Comparison of ENCODE assay signal across 8 cellular contexts in the genomic region with DNA sequence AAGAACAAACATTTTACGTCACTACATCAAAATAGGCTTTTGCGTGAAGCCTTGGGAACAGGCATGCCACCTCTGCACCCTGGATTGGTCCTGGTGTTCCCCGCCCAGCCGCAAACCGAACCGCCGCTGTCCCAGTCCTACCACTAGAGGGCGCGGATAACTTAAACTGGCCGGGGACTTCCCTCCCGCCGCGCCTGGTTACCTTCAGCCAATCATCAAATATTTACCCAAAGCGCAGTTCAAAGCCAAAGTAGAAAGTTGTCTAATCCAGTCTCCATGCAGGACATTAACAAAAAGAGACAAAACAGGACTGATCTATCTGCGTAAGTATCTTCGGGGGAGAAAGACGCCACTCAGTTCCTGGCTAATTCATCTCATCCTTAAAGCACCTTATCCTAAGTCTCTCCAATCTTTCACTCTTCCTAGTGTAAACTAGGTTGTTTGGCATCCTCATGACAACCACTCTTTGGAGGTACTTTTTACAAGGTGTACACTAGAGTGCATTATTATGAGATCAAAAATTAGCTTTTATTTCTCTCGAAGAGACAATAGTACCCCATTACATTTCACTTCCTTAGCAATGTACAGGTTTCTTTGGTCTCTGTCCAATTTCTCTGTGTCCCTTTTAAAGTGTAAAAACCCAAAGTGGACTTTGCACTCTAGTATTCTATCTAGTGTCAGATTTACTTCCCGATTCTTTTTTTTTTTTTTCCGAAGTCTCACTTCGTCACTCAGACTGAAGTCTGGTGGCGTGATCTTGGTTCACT. TPM values are rescaled to one million over a fixed set of nuclear protein-coding genes. Genes with fewer than 3 reads are reported as not detected.
DNase-seq lines count a peak whose midpoint lies in the region; ATAC-seq, FAIRE-seq and TF ChIP-seq lines count a peak whose summit lies in the region.

No MANE protein-coding gene starts in this region.

- peak; percentile 96 for DNase-seq in CD1c-positive myeloid dendritic cell (ENCODE audit: extremely low spot score)
- peak; percentile 81 for DNase-seq in NCI-H345 treated with DMSO at 0.1 percent for 48 hours (lab: John Stamatoyannopoulos, UW; ENCODE audit: unreplicated experiment)
- DNase-seq in activated CD4-positive, CD25-positive, alpha-beta regulatory T cell (lab: John Stamatoyannopoulos, UW), result peak; percentile 66 to 74 (median 70)
- peak; percentile 73 for DNase-seq in bronchial epithelial cell (ENCODE audit: low read depth)
- DNase-seq in islet precursor cell, result peak; percentile 92
- DNase-seq in stimulated activated CD4-positive, alpha-beta T cell treated with anti-CD3 and anti-CD28 coated beads, Interleukin-12 subunit alpha, Interleukin-12 subunit beta, amount 100 ng/mL, for 24 hours (ENCODE audit: low read depth in 2 of 2), result peak; percentile 73 to 78

- H3K4me1 ChIP-seq in HEK293 (ENCODE audit: control insufficient read depth, insufficient read depth, low read length), result no peaks in the 10 kb centered on the region

- no peaks in the 10 kb centered on the region for H3K36me3 ChIP-seq in HEK293 (ENCODE audit: control insufficient read depth in 2 of 2, insufficient read depth in 1 of 2, low read length in 2 of 2)
- H3K36me3 ChIP-seq in bronchial epithelial cell (ENCODE audit: control insufficient read depth, insufficient read depth, low read length), result no peaks in the 10 kb centered on the region

- CTCF ChIA-PET in HEK293 (lab: Yijun Ruan, JAX), result interaction anchor here (0.5 to 2.6 kb wide), 32 partner anchors 8 to 1009 kb away, joined by 3 to 22 read pairs (median 4); a partner anchor contains a TSS

- TF ChIP-seq CTCF in HEK293 (tag by site-specific recombination; IDR thresholded peaks at IDR 0.05) (peak; percentile 68), bronchial epithelial cell (IDR thresholded peaks at IDR 0.05; ENCODE audit: insufficient read depth, low read length, severe bottlenecking) (peak; percentile 90)

- H3K27me3 ChIP-seq in bronchial epithelial cell (ENCODE audit: control insufficient read depth, insufficient read depth, low read length), result no peaks in the 10 kb centered on the region

- H3K9me3 ChIP-seq in HEK293 (ENCODE audit: control insufficient read depth, insufficient read depth, low read depth, low read length), result no peaks in the 10 kb centered on the region

- no peak overlapping the region for H3K27ac ChIP-seq in HEK293 (ENCODE audit: extremely low read depth, low read depth, low read length)

- no peak for ATAC-seq in GM21367 (IDR thresholded peaks at IDR 0.05; ENCODE audit: unreplicated experiment)

- POLR2A ChIA-PET in HEK293 (lab: Yijun Ruan, JAX), result no interaction called here

- H3K4me3 ChIP-seq in HEK293 (ENCODE audit: low read depth, low read length) (no peak overlapping the region), bronchial epithelial cell (ENCODE audit: low read depth, low read length) (no peak overlapping the region)

- FAIRE-seq in bronchial epithelial cell (lab: Jason Lieb, UNC), result no peak

TF ChIP-seq in HEK293, 187 proteins besides CTCF, POLR2A, EP300 and RAD21 (continues in another document):
- TF ChIP-seq ZBTB17 (tag by site-specific recombination; IDR thresholded peaks at IDR 0.05) (peak; percentile 55), TCF7L2 (IDR thresholded peaks at IDR 0.05; ENCODE audit: borderline replicate concordance, low read depth, low read length) (peak; percentile 37; the same call in 1 of the 2 replicates), KLF8 (tag by site-specific recombination; IDR thresholded peaks at IDR 0.05) (no peak), SP2 (tag by site-specific recombination; IDR thresholded peaks at IDR 0.05) (peak; percentile 37; the same call in 1 of the 2 replicates), ZNF707 (tag by site-specific recombination; IDR thresholded peaks at IDR 0.05) (no peak), SP7 (tag by site-specific recombination; IDR thresholded peaks at IDR 0.05) (no peak), ZNF248 (tag by site-specific recombination; IDR thresholded peaks at IDR 0.05) (no peak), ZNF121 (tag by site-specific recombination; IDR thresholded peaks at IDR 0.05) (no peak), KLF16 (tag by site-specific recombination; IDR thresholded peaks at IDR 0.05) (no peak), ZNF2 (tag by site-specific recombination; IDR thresholded peaks at IDR 0.05) (peak; percentile 37; the same call in 1 of the 2 replicates), ZFP37 (tag by site-specific recombination; IDR thresholded peaks at IDR 0.05) (0 out of 2 replicates have a peak, but pooled peaks have one; percentile 30), ZEB2 (tag by site-specific recombination; IDR thresholded peaks at IDR 0.05) (peak; percentile 40; the same call in 1 of the 2 replicates)
- TF ChIP-seq, protein P1, sequence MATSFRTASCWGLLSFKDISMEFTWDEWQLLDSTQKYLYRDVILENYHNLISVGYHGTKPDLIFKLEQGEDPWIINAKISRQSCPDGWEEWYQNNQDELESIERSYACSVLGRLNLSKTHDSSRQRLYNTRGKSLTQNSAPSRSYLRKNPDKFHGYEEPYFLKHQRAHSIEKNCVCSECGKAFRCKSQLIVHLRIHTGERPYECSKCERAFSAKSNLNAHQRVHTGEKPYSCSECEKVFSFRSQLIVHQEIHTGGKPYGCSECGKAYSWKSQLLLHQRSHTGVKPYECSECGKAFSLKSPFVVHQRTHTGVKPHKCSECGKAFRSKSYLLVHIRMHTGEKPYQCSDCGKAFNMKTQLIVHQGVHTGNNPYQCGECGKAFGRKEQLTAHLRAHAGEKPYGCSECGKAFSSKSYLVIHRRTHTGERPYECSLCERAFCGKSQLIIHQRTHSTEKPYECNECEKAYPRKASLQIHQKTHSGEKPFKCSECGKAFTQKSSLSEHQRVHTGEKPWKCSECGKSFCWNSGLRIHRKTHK (tag by site-specific recombination; IDR thresholded peaks at IDR 0.05), result no peak
- TF ChIP-seq, protein P2, sequence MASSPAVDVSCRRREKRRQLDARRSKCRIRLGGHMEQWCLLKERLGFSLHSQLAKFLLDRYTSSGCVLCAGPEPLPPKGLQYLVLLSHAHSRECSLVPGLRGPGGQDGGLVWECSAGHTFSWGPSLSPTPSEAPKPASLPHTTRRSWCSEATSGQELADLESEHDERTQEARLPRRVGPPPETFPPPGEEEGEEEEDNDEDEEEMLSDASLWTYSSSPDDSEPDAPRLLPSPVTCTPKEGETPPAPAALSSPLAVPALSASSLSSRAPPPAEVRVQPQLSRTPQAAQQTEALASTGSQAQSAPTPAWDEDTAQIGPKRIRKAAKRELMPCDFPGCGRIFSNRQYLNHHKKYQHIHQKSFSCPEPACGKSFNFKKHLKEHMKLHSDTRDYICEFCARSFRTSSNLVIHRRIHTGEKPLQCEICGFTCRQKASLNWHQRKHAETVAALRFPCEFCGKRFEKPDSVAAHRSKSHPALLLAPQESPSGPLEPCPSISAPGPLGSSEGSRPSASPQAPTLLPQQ (tag by site-specific recombination; IDR thresholded peaks at IDR 0.05), result peak; percentile 31; the same call in 1 of the 2 replicates
- TF ChIP-seq, protein P3, sequence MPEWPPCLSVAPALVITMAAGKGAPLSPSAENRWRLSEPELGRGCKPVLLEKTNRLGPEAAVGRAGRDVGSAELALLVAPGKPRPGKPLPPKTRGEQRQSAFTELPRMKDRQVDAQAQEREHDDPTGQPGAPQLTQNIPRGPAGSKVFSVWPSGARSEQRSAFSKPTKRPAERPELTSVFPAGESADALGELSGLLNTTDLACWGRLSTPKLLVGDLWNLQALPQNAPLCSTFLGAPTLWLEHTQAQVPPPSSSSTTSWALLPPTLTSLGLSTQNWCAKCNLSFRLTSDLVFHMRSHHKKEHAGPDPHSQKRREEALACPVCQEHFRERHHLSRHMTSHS (tag by site-specific recombination; IDR thresholded peaks at IDR 0.05), result no peak
- TF ChIP-seq, protein P4, sequence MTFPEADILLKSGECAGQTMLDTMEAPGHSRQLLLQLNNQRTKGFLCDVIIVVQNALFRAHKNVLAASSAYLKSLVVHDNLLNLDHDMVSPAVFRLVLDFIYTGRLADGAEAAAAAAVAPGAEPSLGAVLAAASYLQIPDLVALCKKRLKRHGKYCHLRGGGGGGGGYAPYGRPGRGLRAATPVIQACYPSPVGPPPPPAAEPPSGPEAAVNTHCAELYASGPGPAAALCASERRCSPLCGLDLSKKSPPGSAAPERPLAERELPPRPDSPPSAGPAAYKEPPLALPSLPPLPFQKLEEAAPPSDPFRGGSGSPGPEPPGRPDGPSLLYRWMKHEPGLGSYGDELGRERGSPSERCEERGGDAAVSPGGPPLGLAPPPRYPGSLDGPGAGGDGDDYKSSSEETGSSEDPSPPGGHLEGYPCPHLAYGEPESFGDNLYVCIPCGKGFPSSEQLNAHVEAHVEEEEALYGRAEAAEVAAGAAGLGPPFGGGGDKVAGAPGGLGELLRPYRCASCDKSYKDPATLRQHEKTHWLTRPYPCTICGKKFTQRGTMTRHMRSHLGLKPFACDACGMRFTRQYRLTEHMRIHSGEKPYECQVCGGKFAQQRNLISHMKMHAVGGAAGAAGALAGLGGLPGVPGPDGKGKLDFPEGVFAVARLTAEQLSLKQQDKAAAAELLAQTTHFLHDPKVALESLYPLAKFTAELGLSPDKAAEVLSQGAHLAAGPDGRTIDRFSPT (tag by site-specific recombination; IDR thresholded peaks at IDR 0.05), result peak; percentile 35; the same call in 1 of the 2 replicates
- TF ChIP-seq, protein P5, sequence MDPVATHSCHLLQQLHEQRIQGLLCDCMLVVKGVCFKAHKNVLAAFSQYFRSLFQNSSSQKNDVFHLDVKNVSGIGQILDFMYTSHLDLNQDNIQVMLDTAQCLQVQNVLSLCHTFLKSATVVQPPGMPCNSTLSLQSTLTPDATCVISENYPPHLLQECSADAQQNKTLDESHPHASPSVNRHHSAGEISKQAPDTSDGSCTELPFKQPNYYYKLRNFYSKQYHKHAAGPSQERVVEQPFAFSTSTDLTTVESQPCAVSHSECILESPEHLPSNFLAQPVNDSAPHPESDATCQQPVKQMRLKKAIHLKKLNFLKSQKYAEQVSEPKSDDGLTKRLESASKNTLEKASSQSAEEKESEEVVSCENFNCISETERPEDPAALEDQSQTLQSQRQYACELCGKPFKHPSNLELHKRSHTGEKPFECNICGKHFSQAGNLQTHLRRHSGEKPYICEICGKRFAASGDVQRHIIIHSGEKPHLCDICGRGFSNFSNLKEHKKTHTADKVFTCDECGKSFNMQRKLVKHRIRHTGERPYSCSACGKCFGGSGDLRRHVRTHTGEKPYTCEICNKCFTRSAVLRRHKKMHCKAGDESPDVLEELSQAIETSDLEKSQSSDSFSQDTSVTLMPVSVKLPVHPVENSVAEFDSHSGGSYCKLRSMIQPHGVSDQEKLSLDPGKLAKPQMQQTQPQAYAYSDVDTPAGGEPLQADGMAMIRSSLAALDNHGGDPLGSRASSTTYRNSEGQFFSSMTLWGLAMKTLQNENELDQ (tag by site-specific recombination; IDR thresholded peaks at IDR 0.05; ENCODE audit: low read depth), result no peak

RNA-seq across cellular contexts. Expression of a gene that starts 3.9 kb away (rescaled TPM):
- total RNA-seq in bronchial epithelial cell, result 10.8 and 15.5 TPM in 2 replicates

RNA-seq across cellular contexts. Expression of a gene that starts 38.4 kb away (rescaled TPM):
- total RNA-seq in bronchial epithelial cell, result 7.6 and 9.5 TPM in 2 replicates

RNA-seq across cellular contexts. Expression of a gene that starts 42.1 kb away (rescaled TPM):
- total RNA-seq in bronchial epithelial cell, result 0.26 and 0.90 TPM in 2 replicates
